ENCODE assay signal across 8 cellular contexts in the genomic region with DNA sequence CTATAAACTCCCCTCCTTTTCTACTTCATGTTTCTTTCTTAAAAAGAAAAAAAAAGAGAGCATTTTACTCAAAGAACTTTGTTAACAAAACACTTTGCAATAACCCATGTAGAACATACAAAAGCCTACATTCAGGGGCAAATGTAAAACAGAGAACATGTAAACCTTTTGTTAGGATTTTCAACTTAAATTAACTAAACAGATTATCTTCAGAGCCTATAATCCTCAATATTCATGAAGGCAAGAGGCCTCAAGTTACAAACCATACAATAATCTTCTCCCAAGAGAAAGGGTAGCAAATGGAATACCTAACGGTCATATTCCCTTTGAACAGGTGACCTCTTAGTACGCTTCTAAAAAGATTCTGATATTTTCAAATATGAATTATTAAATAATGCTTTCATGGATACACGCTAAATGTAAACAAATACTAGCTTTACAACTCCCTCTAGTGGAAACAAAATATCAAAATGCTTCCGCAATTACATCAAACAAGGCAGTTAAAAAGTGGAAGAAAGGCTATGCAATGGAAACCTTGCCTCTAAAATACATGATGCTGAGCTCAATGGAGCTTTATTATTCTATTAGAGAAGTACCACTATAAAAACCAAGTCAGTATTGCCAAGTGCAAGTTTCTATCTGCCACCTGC.
DNase-seq lines count a peak whose midpoint lies in the region; ATAC-seq, FAIRE-seq and TF ChIP-seq lines count a peak whose summit lies in the region.

No MANE protein-coding gene starts in this region.

- H4K20me1 ChIP-seq in DOHH2 (ENCODE audit: control insufficient read depth, insufficient read depth, low read depth, low read length) = no peaks in the 10 kb centered on the region

- H3K4me3 ChIP-seq in DOHH2 (ENCODE audit: low read length) = no peak overlapping the region

- no peaks in the 10 kb centered on the region for H3F3A ChIP-seq in DOHH2 (ENCODE audit: control insufficient read depth, insufficient read depth)

- no peaks in the 10 kb centered on the region for H3K27me3 Mint-ChIP-seq in nephron (ENCODE audit: low read depth)

- DNase-seq in NCI-H1436 (lab: John Stamatoyannopoulos, UW) (peak; percentile 31), caudate nucleus (lab: John Stamatoyannopoulos, UW) (no peak)
- DNase-seq in stimulated activated effector memory CD8-positive, alpha-beta T cell treated with anti-CD3 and anti-CD28 coated beads, Interleukin-12 subunit alpha, Interleukin-12 subunit beta, amount 100 ng/mL, for 72 hours (ENCODE audit: low spot score in 2 of 2) = no peak
- no peak for DNase-seq in stimulated activated CD4-positive, alpha-beta T cell treated with anti-CD3 and anti-CD28 coated beads, Interleukin-1b, Interleukin-23, amount 100 ng/mL, for 48 hours

- peaks cover 29% of the 10 kb centered on the region for H3K4me1 Mint-ChIP-seq in nephron
- peaks cover 6% of the 10 kb centered on the region for H3K4me1 Mint-ChIP-seq in stimulated activated effector memory CD8-positive, alpha-beta T cell treated with anti-CD3 and anti-CD28 coated beads, Interleukin-12 subunit alpha, Interleukin-12 subunit beta, amount 100 ng/mL, for 72 hours

- H3K4me3 Mint-ChIP-seq in nephron = no peak overlapping the region
- H3K4me3 Mint-ChIP-seq in stimulated activated effector memory CD8-positive, alpha-beta T cell treated with anti-CD3 and anti-CD28 coated beads, Interleukin-12 subunit alpha, Interleukin-12 subunit beta, amount 100 ng/mL, for 72 hours = no peak overlapping the region

- no peaks in the 10 kb centered on the region for H3K9me3 ChIP-seq in DOHH2 (ENCODE audit: control insufficient read depth, insufficient read depth, low read length)

- no peak overlapping the region for H3K4me2 ChIP-seq in DOHH2 (ENCODE audit: low read length)

- peaks cover 7% of the 10 kb centered on the region for H3K4me1 ChIP-seq in DOHH2 (ENCODE audit: control insufficient read depth, low read length)

- H3K9me3 Mint-ChIP-seq in nephron = no peaks in the 10 kb centered on the region
- no peaks in the 10 kb centered on the region for H3K9me3 Mint-ChIP-seq in stimulated activated effector memory CD8-positive, alpha-beta T cell treated with anti-CD3 and anti-CD28 coated beads, Interleukin-12 subunit alpha, Interleukin-12 subunit beta, amount 100 ng/mL, for 72 hours

- H3K27ac ChIP-seq in DOHH2 (ENCODE audit: low read depth, low read length) = no peak overlapping the region
- no peak overlapping the region for H3K27ac ChIP-seq in caudate nucleus (ENCODE audit: low read depth, low read length)

- ATAC-seq in stimulated activated effector memory CD8-positive, alpha-beta T cell treated with anti-CD3 and anti-CD28 coated beads, Interleukin-12 subunit alpha, Interleukin-12 subunit beta, amount 100 ng/mL, for 72 hours = no peak
- no peak for ATAC-seq in GM18870 (IDR thresholded peaks at IDR 0.05; ENCODE audit: unreplicated experiment)

- no peaks in the 10 kb centered on the region for H3K9me2 ChIP-seq in DOHH2 (replicated peaks; ENCODE audit: control insufficient read depth, low read length)

- H3K36me3 ChIP-seq in DOHH2 (ENCODE audit: control insufficient read depth, low read length) = peaks cover 83% of the 10 kb centered on the region

- peak overlapping the region; percentile 16 to 45 (median 28) for H3K27ac Mint-ChIP-seq in nephron
- H3K27ac Mint-ChIP-seq in stimulated activated effector memory CD8-positive, alpha-beta T cell treated with anti-CD3 and anti-CD28 coated beads, Interleukin-12 subunit alpha, Interleukin-12 subunit beta, amount 100 ng/mL, for 72 hours = no peak overlapping the region

- FAIRE-seq in colon (lab: Jason Lieb, UNC) = peak; percentile 71

- peaks cover 74% of the 10 kb centered on the region for H3K79me2 ChIP-seq in DOHH2 (ENCODE audit: control insufficient read depth, low read length)

- no peaks in the 10 kb centered on the region for H3K36me3 Mint-ChIP-seq in nephron (ENCODE audit: low read depth)
- H3K36me3 Mint-ChIP-seq in stimulated activated effector memory CD8-positive, alpha-beta T cell treated with anti-CD3 and anti-CD28 coated beads, Interleukin-12 subunit alpha, Interleukin-12 subunit beta, amount 100 ng/mL, for 72 hours = peaks cover 61% of the 10 kb centered on the region

- peak; percentile 45 for TF ChIP-seq CTCF in DOHH2 (IDR thresholded peaks at IDR 0.05; ENCODE audit: low read depth, low read length, poor library complexity, severe bottlenecking)
- peak; percentile 46 to 57 (median 55) for TF ChIP-seq CTCF in nephron (IDR thresholded peaks at IDR 0.05; ENCODE audit: unreplicated experiment in 3 of 3)

- H3K27me3 ChIP-seq in DOHH2 (ENCODE audit: control insufficient read depth, low read length) = no peaks in the 10 kb centered on the region
